Comparison of ENCODE assay signal across 29 cellular contexts in genomic region chr12:15608406-15608805, GRCh38.
"Had no signal": no experiment of that assay in that cellular context is flagged by ENCODE, and none has a peak within 500 bp of the region (broad histone marks: within the 10 kb centered on the region; RNA-seq: fewer than 3 reads in every experiment).

No MANE protein-coding gene starts in this region.

- H3K9me3 Mint-ChIP-seq: stimulated activated effector memory CD8-positive, alpha-beta T cell treated with anti-CD3 and anti-CD28 coated beads, Interleukin-12 subunit alpha, Interleukin-12 subunit beta, amount 100 ng/mL, for 72 hours; type B pancreatic cell had no signal

- H3K27ac Mint-ChIP-seq: stimulated activated effector memory CD8-positive, alpha-beta T cell treated with anti-CD3 and anti-CD28 coated beads, Interleukin-12 subunit alpha, Interleukin-12 subunit beta, amount 100 ng/mL, for 72 hours; stimulated activated memory B cell treated with anti-CD40 and anti-IgM and Interleukin-4, amounts not matched to agents 10 μg/mL and 1 μg/mL and 100 μg/mL, for 72 hours; stimulated activated naive B cell treated with anti-CD40 and anti-IgM and Interleukin-4, amounts not matched to agents 10 μg/mL and 1 μg/mL and 100 μg/mL, for 72 hours; stimulated activated naive CD8-positive, alpha-beta T cell treated with anti-CD3 and anti-CD28 coated beads, Interleukin-15, Interleukin-2, amounts not matched to agents 100 ng/mL and 50 ng/mL, for 24 hours; type B pancreatic cell had no signal

- H3K36me3 Mint-ChIP-seq: stimulated activated effector memory CD8-positive, alpha-beta T cell treated with anti-CD3 and anti-CD28 coated beads, Interleukin-12 subunit alpha, Interleukin-12 subunit beta, amount 100 ng/mL, for 72 hours; stimulated activated memory B cell treated with anti-CD40 and anti-IgM and Interleukin-4, amounts not matched to agents 10 μg/mL and 1 μg/mL and 100 μg/mL, for 72 hours; stimulated activated naive B cell treated with anti-CD40 and anti-IgM and Interleukin-4, amounts not matched to agents 10 μg/mL and 1 μg/mL and 100 μg/mL, for 72 hours had no signal

- FAIRE-seq: urothelium cell line had no signal

- H3K27ac ChIP-seq: stomach, suprapubic skin, testis, thoracic aorta, thyroid gland, tibial artery, tibial nerve, transverse colon, upper lobe of left lung, upper lobe of right lung, uterus, vagina had no signal

- H3K9me3 ChIP-seq: testis, thoracic aorta, thyroid gland, upper lobe of left lung, upper lobe of right lung, vagina had no signal

- H3K4me3 Mint-ChIP-seq: stimulated activated effector memory CD8-positive, alpha-beta T cell treated with anti-CD3 and anti-CD28 coated beads, Interleukin-12 subunit alpha, Interleukin-12 subunit beta, amount 100 ng/mL, for 72 hours; stimulated activated memory B cell treated with anti-CD40 and anti-IgM and Interleukin-4, amounts not matched to agents 10 μg/mL and 1 μg/mL and 100 μg/mL, for 72 hours; stimulated activated naive B cell treated with anti-CD40 and anti-IgM and Interleukin-4, amounts not matched to agents 10 μg/mL and 1 μg/mL and 100 μg/mL, for 72 hours; stimulated activated naive CD8-positive, alpha-beta T cell treated with anti-CD3 and anti-CD28 coated beads, Interleukin-15, amount 100 ng/mL, for 72 hours; stimulated activated naive CD8-positive, alpha-beta T cell treated with anti-CD3 and anti-CD28 coated beads, Interleukin-15, Interleukin-2, amounts not matched to agents 100 ng/mL and 50 ng/mL, for 24 hours; type B pancreatic cell had no signal

- H3K27me3 ChIP-seq: stomach, suprapubic skin, testis, thyroid gland, tibial artery, tibial nerve, transverse colon, upper lobe of left lung, upper lobe of right lung, uterus, vagina had no signal

- H3K4me3 ChIP-seq: stomach, suprapubic skin, testis, thoracic aorta, thyroid gland, tibial artery, tibial nerve, transverse colon, upper lobe of left lung, upper lobe of right lung, uterus, vagina had no signal

- H3K27me3 Mint-ChIP-seq: stimulated activated naive CD8-positive, alpha-beta T cell treated with anti-CD3 and anti-CD28 coated beads, Interleukin-15, amount 100 ng/mL, for 72 hours; type B pancreatic cell had no signal

- H3K36me3 ChIP-seq: stomach, suprapubic skin, thoracic aorta, thyroid gland, tibial artery, tibial nerve, transverse colon, upper lobe of left lung, upper lobe of right lung, uterus, vagina had no signal

- DNase-seq: stimulated activated CD4-positive, alpha-beta T cell treated with anti-CD3 and anti-CD28 coated beads, Interleukin-2, amount 100 ng/mL, for 48 hours; stimulated activated CD4-positive, alpha-beta T cell treated with anti-CD3 and anti-CD28 coated beads, Interleukin-4, amount 100 ng/mL, for 1 hour; stimulated activated CD4-positive, alpha-beta T cell treated with anti-CD3 and anti-CD28 coated beads, Interleukin-4, amount 100 ng/mL, for 24 hours; stimulated activated CD4-positive, alpha-beta T cell treated with anti-CD3 and anti-CD28 coated beads, Interleukin-4, amount 100 ng/mL, for 4 hours; stimulated activated CD8-positive, alpha-beta memory T cell treated with anti-CD3 and anti-CD28 coated beads, Interleukin-4, amount 100 ng/mL, for 48 hours; stimulated activated naive B cell treated with anti-CD40 and anti-IgM and Interleukin-4, amounts not matched to agents 10 μg/mL and 1 μg/mL and 100 μg/mL, for 72 hours; stimulated activated naive CD4-positive, alpha-beta T cell; stimulated activated naive CD4-positive, alpha-beta T cell treated with Interleukin-2 at 50 U/mL for 16 hours; stimulated activated naive CD8-positive, alpha-beta T cell treated with anti-CD3 and anti-CD28 coated beads, Interleukin-15, amount 100 ng/mL, for 72 hours; stimulated activated naive CD8-positive, alpha-beta T cell treated with anti-CD3 and anti-CD28 coated beads, Interleukin-15, Interleukin-2, amounts not matched to agents 100 U/mL and 50 U/mL, for 24 hours; stomach; substantia nigra; testis; thyroid gland; tibial artery; transverse colon; trophoblast cell; upper lobe of left lung; upper lobe of right lung; uterus had no signal

- H3K4me1 Mint-ChIP-seq: stimulated activated effector memory CD8-positive, alpha-beta T cell treated with anti-CD3 and anti-CD28 coated beads, Interleukin-12 subunit alpha, Interleukin-12 subunit beta, amount 100 ng/mL, for 72 hours; stimulated activated memory B cell treated with anti-CD40 and anti-IgM and Interleukin-4, amounts not matched to agents 10 μg/mL and 1 μg/mL and 100 μg/mL, for 72 hours; stimulated activated naive CD8-positive, alpha-beta T cell treated with anti-CD3 and anti-CD28 coated beads, Interleukin-15, amount 100 ng/mL, for 72 hours had no signal

- H3K4me1 ChIP-seq: stomach, suprapubic skin, testis, thyroid gland, tibial artery, tibial nerve, transverse colon, upper lobe of left lung, upper lobe of right lung, uterus, vagina had no signal
